ENCODE assay signal across 28 cellular contexts in the genomic region with DNA sequence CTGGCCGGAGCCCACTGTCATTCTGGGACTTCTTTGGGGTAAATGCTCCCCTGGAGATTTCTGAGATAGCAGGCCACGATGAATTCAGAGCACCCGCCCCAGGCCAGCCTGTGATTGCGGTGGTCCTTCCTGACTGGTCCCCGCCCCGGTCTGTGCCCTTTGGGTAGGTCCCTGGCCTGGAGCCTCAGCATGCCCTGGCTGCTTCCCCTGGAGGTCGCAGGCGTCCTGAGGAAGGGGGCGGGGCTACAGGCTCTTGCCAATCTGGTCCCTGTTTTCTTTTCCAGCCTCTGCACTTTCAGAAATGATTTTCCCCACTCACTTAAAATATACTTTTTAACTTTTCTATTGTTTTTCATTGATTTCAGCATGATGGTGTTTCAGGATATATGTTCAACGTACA.
"Had no signal": no experiment of that assay in that cellular context is flagged by ENCODE, and none has a peak within 500 bp of the region (broad histone marks: within the 10 kb centered on the region; RNA-seq: fewer than 3 reads in every experiment).

No MANE protein-coding gene starts in this region.

- H3K27ac Mint-ChIP-seq: mesothelial cell of epicardium; natural killer cell; nephron progenitor cell; stimulated activated naive B cell treated with anti-CD40 and anti-IgM and Interleukin-4, amounts not matched to agents 10 μg/mL and 1 μg/mL and 100 μg/mL, for 72 hours had no signal

- DNase-seq: heart left ventricle; islet precursor cell; left ventricle myocardium inferior; mesendoderm; naive B cell; natural killer cell; nephron progenitor cell; pancreas; posterior cingulate gyrus; retina; stimulated activated CD4-positive, alpha-beta T cell treated with anti-CD3 and anti-CD28 coated beads, Interleukin-12 subunit alpha, Interleukin-12 subunit beta, amount 100 ng/mL, for 4 hours; stimulated activated CD4-positive, alpha-beta T cell treated with anti-CD3 and anti-CD28 coated beads, Interleukin-15, amount 100 ng/mL, for 24 hours; stimulated activated CD4-positive, alpha-beta T cell treated with anti-CD3 and anti-CD28 coated beads, Interleukin-2, amount 100 ng/mL, for 24 hours; stimulated activated CD4-positive, alpha-beta T cell treated with anti-CD3 and anti-CD28 coated beads, Interleukin-4, amount 100 ng/mL, for 1 hour; stimulated activated naive B cell treated with anti-CD40 and anti-IgM and Interleukin-4, amounts not matched to agents 10 μg/mL and 1 μg/mL and 100 μg/mL, for 72 hours; stimulated activated naive CD8-positive, alpha-beta T cell treated with anti-CD3 and anti-CD28 coated beads, Interleukin-15, Interleukin-2, amounts not matched to agents 100 U/mL and 50 U/mL, for 24 hours; stomach; thyroid gland; transverse colon; upper lobe of right lung had no signal

- H3K36me3 ChIP-seq: heart left ventricle, left ventricle myocardium inferior, neural progenitor cell, pancreas, prostate gland, stomach, thyroid gland, transverse colon, upper lobe of right lung had no signal

- H3K9me3 Mint-ChIP-seq: mesothelial cell of epicardium, natural killer cell had no signal

- H3K4me1 Mint-ChIP-seq: mesothelial cell of epicardium; naive B cell; natural killer cell; stimulated activated naive B cell treated with anti-CD40 and anti-IgM and Interleukin-4, amounts not matched to agents 10 μg/mL and 1 μg/mL and 100 μg/mL, for 72 hours had no signal

- H3K4me1 ChIP-seq: heart left ventricle, left ventricle myocardium inferior, neural progenitor cell, pancreas, stomach, thyroid gland, transverse colon, upper lobe of right lung had no signal

- H3K27me3 Mint-ChIP-seq: naive B cell had no signal

- H3K36me3 Mint-ChIP-seq: mesothelial cell of epicardium; naive B cell; natural killer cell; neural progenitor cell; stimulated activated naive B cell treated with anti-CD40 and anti-IgM and Interleukin-4, amounts not matched to agents 10 μg/mL and 1 μg/mL and 100 μg/mL, for 72 hours had no signal

- H3K9me3 ChIP-seq: heart left ventricle, left ventricle myocardium inferior, pancreas, prostate gland, stomach, testis, thyroid gland, upper lobe of right lung had no signal

- H2AFZ ChIP-seq: neural progenitor cell had no signal

- H3K4me3 Mint-ChIP-seq: mesothelial cell of epicardium; naive B cell; natural killer cell; nephron progenitor cell; neural progenitor cell; stimulated activated naive B cell treated with anti-CD40 and anti-IgM and Interleukin-4, amounts not matched to agents 10 μg/mL and 1 μg/mL and 100 μg/mL, for 72 hours had no signal

- H3K4me3 ChIP-seq: heart left ventricle, left ventricle myocardium inferior, lung, neural progenitor cell, pancreas, prostate gland, skin epidermis, stomach, thyroid gland, transverse colon, upper lobe of right lung had no signal

- ATAC-seq: heart left ventricle; natural killer cell; pancreas; right cardiac atrium; sciatic nerve; stimulated activated naive B cell treated with anti-CD40 and anti-IgM and Interleukin-4, amounts not matched to agents 10 μg/mL and 1 μg/mL and 100 μg/mL, for 72 hours; stimulated activated naive CD8-positive, alpha-beta T cell treated with anti-CD3 and anti-CD28 coated beads, Interleukin-15, Interleukin-2, amounts not matched to agents 100 U/mL and 50 U/mL, for 24 hours; upper lobe of right lung had no signal

- H3K27ac ChIP-seq: heart left ventricle, left ventricle myocardium inferior, neural progenitor cell, pancreas, prostate gland, skin epidermis, stomach, testis, thyroid gland, transverse colon, upper lobe of right lung had no signal

- H3K27me3 ChIP-seq: heart left ventricle, neural progenitor cell, pancreas, testis, thyroid gland, transverse colon, upper lobe of right lung had no signal

- H3K4me2 ChIP-seq: neural progenitor cell had no signal

- H3K9ac ChIP-seq: neural progenitor cell had no signal
